In genomic region chr13:72781461-72782439, GRCh38 we compare ENCODE assay signal across 8 cellular contexts. TPM values are rescaled to one million over a fixed set of nuclear protein-coding genes. Genes with fewer than 3 reads are reported as not detected.
A peak's percentile ranks its signal among the peaks of the same experiment; 100 is the strongest.
DNase-seq lines count a peak whose midpoint lies in the region; ATAC-seq and TF ChIP-seq lines count a peak whose summit lies in the region.

DIS3 (minus strand) TSS chr13:72781900; CDS start chr13:72781832, 68 bp downstream.
PIBF1 (plus strand) TSS chr13:72782133; CDS start chr13:72783470, 1,337 bp downstream.

- H3K27me3 Mint-ChIP-seq in dendritic cell treated with granulocyte-macrophage colony-stimulating factor and Interleukin-4, amounts not matched to agents 40 ng/mL and 50 ng/mL, for 4 days = no peaks in the 10 kb centered on the region

- no peaks in the 10 kb centered on the region for H3K9me3 ChIP-seq in left lung

- peaks cover 0 to 26% of the 10 kb centered on the region in 2 donors for H3K36me3 ChIP-seq in left lung

- H3K27me3 ChIP-seq in left lung = no peaks in the 10 kb centered on the region

- DNase-seq in CD1c-positive myeloid dendritic cell (ENCODE audit: extremely low spot score) = peak; percentile 99
- peak; percentile 94 for DNase-seq in NCI-H748 treated with DMSO at 0.1 percent for 48 hours (lab: John Stamatoyannopoulos, UW)
- DNase-seq in activated CD4-positive, alpha-beta T cell treated with anti-CD3 and anti-CD28 coated beads, Interleukin-2, amount 50 U/mL, for 24 hours (ENCODE audit: low read depth in 1 of 2, low spot score in 1 of 2) = peak; percentile 89 to 97
- peak; percentile 98 for DNase-seq in left lung
- peak; percentile 91 to 92 for DNase-seq in stimulated activated CD4-positive, alpha-beta T cell treated with anti-CD3 and anti-CD28 coated beads, Interleukin-2, amount 100 ng/mL, for 48 hours

- no peak for TF ChIP-seq CTCF in left lung (IDR thresholded peaks at IDR 0.05)

- H3K4me3 ChIP-seq in left lung = peak within 1 kb of the TSS; percentile 94 to 98

- intact Hi-C loops in dendritic cell treated with granulocyte-macrophage colony-stimulating factor and Interleukin-4, amounts not matched to agents 40 ng/mL and 50 ng/mL, for 4 days (cut with micrococcal nuclease) = loop anchor here (1.0 to 5.0 kb wide), 2 partner anchors 54 to 276 kb away; partner anchors contain the start of genes BORA, KLF5 and MZT1
- intact Hi-C loops in left lung (cut with DNase I) = no loop called here

- ATAC-seq in GM19372 (IDR thresholded peaks at IDR 0.05; ENCODE audit: low read depth, unreplicated experiment) = peak; percentile 95
- peak; percentile 95 for ATAC-seq in HG03558 (IDR thresholded peaks at IDR 0.05; ENCODE audit: extremely low read depth, unreplicated experiment)
- ATAC-seq in left lung = peak; percentile 100

- H3K4me3 Mint-ChIP-seq in dendritic cell treated with granulocyte-macrophage colony-stimulating factor and Interleukin-4, amounts not matched to agents 40 ng/mL and 50 ng/mL, for 4 days = peak within 1 kb of the TSS; percentile 98

- peaks cover 50% of the 10 kb centered on the region for H3K36me3 Mint-ChIP-seq in dendritic cell treated with granulocyte-macrophage colony-stimulating factor and Interleukin-4, amounts not matched to agents 40 ng/mL and 50 ng/mL, for 4 days (ENCODE audit: low read depth)

- H3K4me1 Mint-ChIP-seq in dendritic cell treated with granulocyte-macrophage colony-stimulating factor and Interleukin-4, amounts not matched to agents 40 ng/mL and 50 ng/mL, for 4 days (ENCODE audit: low read depth) = peaks cover 38% of the 10 kb centered on the region

- H3K9me3 Mint-ChIP-seq in dendritic cell treated with granulocyte-macrophage colony-stimulating factor and Interleukin-4, amounts not matched to agents 40 ng/mL and 50 ng/mL, for 4 days = no peaks in the 10 kb centered on the region

- peaks cover 26 to 62% of the 10 kb centered on the region in 2 donors for H3K4me1 ChIP-seq in left lung

- peak within 1 kb of the TSS; percentile 84 to 93 for H3K27ac ChIP-seq in left lung

- peak within 1 kb of the TSS; percentile 96 for H3K27ac Mint-ChIP-seq in dendritic cell treated with granulocyte-macrophage colony-stimulating factor and Interleukin-4, amounts not matched to agents 40 ng/mL and 50 ng/mL, for 4 days

RNA-seq across cellular contexts. Expression of gene DIS3, which starts in this region (rescaled TPM):
- total RNA-seq in left lung = 10 to 100 TPM; 25.3 to 26.1 TPM

RNA-seq across cellular contexts. Expression of gene PIBF1, which starts in this region (rescaled TPM):
- total RNA-seq in left lung = 10 to 100 TPM; 20.7 to 25.0 TPM

Comparison
In these comparisons a context has a peak if more than half of its experiments do, and no peak if none do; other contexts are left out.
1. Peak in every context shown above with its lines: DNase-seq, ATAC-seq, H3K4me3 ChIP-seq and H3K27ac ChIP-seq.